8 cellular contexts compared by ENCODE assay signal in the genomic region with DNA sequence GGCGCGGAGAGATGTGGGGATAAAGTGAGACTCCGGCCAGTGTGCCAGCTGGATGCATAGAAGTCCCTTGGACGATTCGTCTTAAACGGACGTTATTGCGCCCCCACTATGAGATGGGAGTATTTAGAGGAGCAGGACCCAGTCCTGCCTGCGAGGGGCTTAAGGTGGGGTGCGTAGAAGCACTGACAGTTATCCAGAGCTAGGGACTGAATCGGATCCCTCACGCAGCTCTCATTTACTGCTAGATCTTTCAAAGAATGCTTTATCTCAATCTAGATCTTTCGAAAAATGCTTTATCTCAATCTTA. TPM values are rescaled to one million over a fixed set of nuclear protein-coding genes. Genes with fewer than 3 reads are reported as not detected.
A peak's percentile ranks its signal among the peaks of the same experiment; 100 is the strongest.
DNase-seq lines count a peak whose midpoint lies in the region; FAIRE-seq and TF ChIP-seq lines count a peak whose summit lies in the region.

No MANE protein-coding gene starts in this region.

- H4K20me1 ChIP-seq in H1 (replicated peaks in 1 of 2; ENCODE audit: control insufficient read depth in 1 of 2, insufficient read depth in 2 of 2, low read length in 2 of 2) (no peaks in the 10 kb centered on the region), neural progenitor cell (ENCODE audit: low read depth) (no peaks in the 10 kb centered on the region)

- H3K79me2 ChIP-seq in H1 (ENCODE audit: control insufficient read depth in 1 of 2, insufficient read depth in 2 of 2, low read length in 2 of 2) = no peaks in the 10 kb centered on the region
- H3K79me2 ChIP-seq in neural progenitor cell (ENCODE audit: low read depth) = no peaks in the 10 kb centered on the region

- H3K36me3 Mint-ChIP-seq in activated T-cell treated with anti-CD3 and anti-CD28 coated beads, Interleukin-2, amount 50 U/mL, for 24 hours (ENCODE audit: low read depth) = peaks cover 19% of the 10 kb centered on the region
- no peaks in the 10 kb centered on the region for H3K36me3 Mint-ChIP-seq in neural progenitor cell

- peaks cover 10% of the 10 kb centered on the region; the same call in 1 of the 2 replicates for H3K23me2 ChIP-seq in H1 (ENCODE audit: low read depth, low read length)

- DNase-seq in activated T-cell treated with anti-CD3 and anti-CD28 coated beads, Interleukin-2, amount 50 U/mL, for 24 hours = no peak
- DNase-seq in activated T-cell treated with anti-CD3 and anti-CD28 coated beads for 4 hours = no peak
- no peak for DNase-seq in H1 (ENCODE audit: low read depth in 1 of 2, low spot score in 2 of 2)
- no peak for DNase-seq in neural progenitor cell (ENCODE audit: low spot score)
- DNase-seq in D721Med (ENCODE audit: insufficient read length, low spot score) = no peak
- no peak for DNase-seq in DMS153 treated with DMSO at 0.1 percent for 48 hours (lab: John Stamatoyannopoulos, UW; ENCODE audit: unreplicated experiment)
- no peak for DNase-seq in AG20443 (ENCODE audit: low spot score)

- H2BK120ac ChIP-seq in H1 (replicated peaks; ENCODE audit: low read depth, low read length) = no peak overlapping the region

- POLR2A ChIA-PET in H1 (lab: Charles Lee; ENCODE audit: partially characterized antibody) = interaction anchor here (0.8 to 2.3 kb wide), 4 partner anchors 8 to 677 kb away, joined by 3 to 16 read pairs (median 9); no protein-coding TSS in a partner anchor

- H3K56ac ChIP-seq in H1 (replicated peaks; ENCODE audit: insufficient read length, low read depth, low read length) = no peak overlapping the region

- no peaks in the 10 kb centered on the region for H3K9me3 Mint-ChIP-seq in activated T-cell treated with anti-CD3 and anti-CD28 coated beads, Interleukin-2, amount 50 U/mL, for 24 hours
- no peaks in the 10 kb centered on the region for H3K9me3 Mint-ChIP-seq in neural progenitor cell

- TF ChIP-seq POLR2A in H1 (IDR thresholded peaks at IDR 0.05; ENCODE audit: control extremely low read depth in 1 of 2, low read depth in 2 of 2, low read length in 2 of 2) = no peak

- 7% methylated on average over 13 of the region's 13 CpGs; no CpG with 5 or more reads in 1 of the 2 experiments for WGBS in H1 (ENCODE audit: extremely low coverage in 1 of 2, insufficient coverage in 1 of 2, insufficient read length in 1 of 2, insufficient replicate concordance in 2 of 2, low coverage in 1 of 2, low lambda C conversion rate in 2 of 2, missing lambda C conversion rate in 1 of 2), 2 experiments

- peak overlapping the region; percentile 82 to 99 for H3K4me2 ChIP-seq in H1 (ENCODE audit: insufficient read depth in 1 of 2, low read depth in 2 of 2, low read length in 2 of 2)
- H3K4me2 ChIP-seq in neural progenitor cell = peak overlapping the region; percentile 92

- CTCF ChIA-PET in H1 (lab: Charles Lee; ENCODE audit: partially characterized antibody) = interaction anchor here (0.8 to 4.8 kb wide), 6 partner anchors 11 to 47 kb away, joined by 3 to 33 read pairs (median 4); no protein-coding TSS in a partner anchor

- no peak overlapping the region for H4K8ac ChIP-seq in H1 (ENCODE audit: extremely low read depth, insufficient read depth, low read length)

- H3K14ac ChIP-seq in H1 (ENCODE audit: insufficient read length) = no peak overlapping the region

- TF ChIP-seq EP300 in H1 (IDR thresholded peaks at IDR 0.05; ENCODE audit: borderline replicate concordance in 1 of 2, low read depth in 2 of 2, low read length in 2 of 2) = no peak

- H3K79me1 ChIP-seq in H1 (ENCODE audit: low read depth, low read length) = no peaks in the 10 kb centered on the region

- H2BK12ac ChIP-seq in H1 (ENCODE audit: low read depth, low read length) = 0 out of 2 replicates have a peak overlapping the region, but pooled peaks have one; percentile 84

- H3K9ac ChIP-seq in HUES6 (ENCODE audit: low read length) = peak overlapping the region; percentile 57
- H3K9ac ChIP-seq in H1 (replicated peaks in 1 of 4; ENCODE audit: extremely low read depth in 1 of 4, low read depth in 3 of 4, low read length in 3 of 4) = peak overlapping the region in 2 of 4 experiments; percentile 38 to 50; a peak in 3 of 7 replicates
- H3K9ac ChIP-seq in neural progenitor cell = no peak overlapping the region

- H2BK20ac ChIP-seq in H1 (ENCODE audit: low read length) = no peak overlapping the region

- peak overlapping the region; percentile 90 for H3K4me3 Mint-ChIP-seq in activated T-cell treated with anti-CD3 and anti-CD28 coated beads, Interleukin-2, amount 50 U/mL, for 24 hours
- peak overlapping the region; percentile 89 for H3K4me3 Mint-ChIP-seq in neural progenitor cell

- no peak overlapping the region for H3K27ac ChIP-seq in HUES6 (ENCODE audit: low read depth, low read length)
- H3K27ac ChIP-seq in H1 (ENCODE audit: low read depth, low read length) = no peak overlapping the region
- H3K27ac ChIP-seq in neural progenitor cell = no peak overlapping the region

- H3F3A ChIP-seq in neural progenitor cell (ENCODE audit: low read depth) = no peaks in the 10 kb centered on the region

- H3K9me3 ChIP-seq in HUES6 (ENCODE audit: control insufficient read depth, insufficient read depth, low read depth, low read length) (no peaks in the 10 kb centered on the region), H1 (ENCODE audit: insufficient read depth in 2 of 2, low read depth in 1 of 2, low read length in 1 of 2) (no peaks in the 10 kb centered on the region), neural progenitor cell (ENCODE audit: low read depth) (no peaks in the 10 kb centered on the region)

- H3K27me3 ChIP-seq in HUES6 (ENCODE audit: control insufficient read depth, insufficient read depth, low read length) (peaks cover 79% of the 10 kb centered on the region), H1 (replicated peaks in 1 of 4; ENCODE audit: control insufficient read depth in 3 of 4, extremely low read depth in 1 of 4, insufficient read depth in 3 of 4, low read length in 3 of 4) (peaks cover 10 to 49% (median 40%) of the 10 kb centered on the region in 4 experiments), neural progenitor cell (peaks cover 94% of the 10 kb centered on the region)

- peaks cover 68% of the 10 kb centered on the region for H3K4me1 Mint-ChIP-seq in activated T-cell treated with anti-CD3 and anti-CD28 coated beads, Interleukin-2, amount 50 U/mL, for 24 hours (ENCODE audit: low read depth)
- peaks cover 11% of the 10 kb centered on the region for H3K4me1 Mint-ChIP-seq in neural progenitor cell

- H2BK5ac ChIP-seq in H1 (ENCODE audit: low read depth, low read length) = no peak overlapping the region

- H4K91ac ChIP-seq in H1 (replicated peaks; ENCODE audit: insufficient read length, low read length) = no peak overlapping the region

- no peak overlapping the region for H4K5ac ChIP-seq in H1 (ENCODE audit: insufficient read length, low read depth, low read length)

- no peak overlapping the region for H2BK15ac ChIP-seq in H1 (ENCODE audit: low read length)

- peaks cover 3% of the 10 kb centered on the region; the same call in 1 of the 2 replicates for H3K4me1 ChIP-seq in HUES6 (ENCODE audit: control insufficient read depth, insufficient read depth, low read length)
- H3K4me1 ChIP-seq in H1 (replicated peaks in 1 of 4; ENCODE audit: control insufficient read depth in 3 of 4, insufficient read depth in 4 of 4, low read length in 3 of 4) = no peaks in the 10 kb centered on the region; a peak in 1 of 7 replicates
- H3K4me1 ChIP-seq in neural progenitor cell = no peaks in the 10 kb centered on the region

- H3K36me3 ChIP-seq in HUES6 (ENCODE audit: control insufficient read depth, insufficient read depth, low read length) = no peaks in the 10 kb centered on the region
- no peaks in the 10 kb centered on the region for H3K36me3 ChIP-seq in H1 (ENCODE audit: control insufficient read depth in 2 of 4, insufficient read depth in 4 of 4, low read length in 3 of 4)
- H3K36me3 ChIP-seq in neural progenitor cell = no peaks in the 10 kb centered on the region

- H3K4me3 ChIP-seq in HUES6 (ENCODE audit: low read depth, low read length) (peak overlapping the region; percentile 63), H1 (ENCODE audit: extremely low read depth in 1 of 4, insufficient read depth in 2 of 4, low read depth in 3 of 4, low read length in 4 of 4) (peak overlapping the region; percentile 65 to 80 (median 69)), neural progenitor cell (peak overlapping the region; percentile 56)

- peaks cover 50% of the 10 kb centered on the region for H3K27me3 Mint-ChIP-seq in activated T-cell treated with anti-CD3 and anti-CD28 coated beads, Interleukin-2, amount 50 U/mL, for 24 hours
- peaks cover 33% of the 10 kb centered on the region for H3K27me3 Mint-ChIP-seq in neural progenitor cell (ENCODE audit: insufficient read depth, low read depth)

- H3K18ac ChIP-seq in H1 (ENCODE audit: extremely low read depth, low read length) = no peak overlapping the region

- H2AK5ac ChIP-seq in H1 (ENCODE audit: low read depth, low read length) = no peak overlapping the region

- TF ChIP-seq CTCF in H1 (IDR thresholded peaks at IDR 0.05; ENCODE audit: control extremely low read depth in 1 of 3, insufficient read depth in 1 of 3, low read depth in 1 of 3, low read length in 3 of 3) (peak in 1 of 3 experiments; percentile 7; a peak in 1 of 4 replicates), neural progenitor cell (IDR thresholded peaks at IDR 0.05) (peak; percentile 19), D721Med (IDR thresholded peaks at IDR 0.05; ENCODE audit: insufficient read depth, missing control alignments) (no peak)

- H2AFZ ChIP-seq in H1 (ENCODE audit: low read length) = peak overlapping the region; percentile 83; the same call in 1 of the 2 replicates
- H2AFZ ChIP-seq in neural progenitor cell (replicated peaks) = peak overlapping the region; percentile 81

- H3K23ac ChIP-seq in H1 (ENCODE audit: insufficient read length) = no peak overlapping the region

- H3K4ac ChIP-seq in H1 (replicated peaks; ENCODE audit: insufficient read length, low read depth, low read length) = no peak overlapping the region

- no peak for TF ChIP-seq RAD21 in H1 (IDR thresholded peaks at IDR 0.05 in 1 of 2, conservative IDR thresholded peaks at IDR 0.05 in 1 of 2; ENCODE audit: low read depth in 2 of 2, low read length in 2 of 2)

- no peak for FAIRE-seq in H1 (lab: Jason Lieb, UNC)
- FAIRE-seq in D721Med (lab: Jason Lieb, UNC) = no peak

- peak overlapping the region; percentile 94 for H3K27ac Mint-ChIP-seq in activated T-cell treated with anti-CD3 and anti-CD28 coated beads, Interleukin-2, amount 50 U/mL, for 24 hours
- H3K27ac Mint-ChIP-seq in neural progenitor cell = no peak overlapping the region

RNA-seq across cellular contexts. Expression of gene NT5E, which starts 0.6 kb away (rescaled TPM):
- 1.1 and 1.5 TPM in 2 replicates for total RNA-seq in H1 (2021; fragmentation: NEBNext Ultra II Directional; extraction: Animal tissue kit (Norgen Biotek cat#: 25700))
- polyA plus RNA-seq in H1 (2011; rRNA removed) = 0.74 and 1.3 TPM in 2 replicates
- polyA plus RNA-seq in H1 (2011; cell fraction: cytosol; rRNA removed) = 0.61 TPM
- polyA plus RNA-seq in H1 (2011; cell fraction: nucleus; rRNA removed) = 1.7 TPM
- polyA plus RNA-seq in H1 (2012, experiment 1 of 2) = 0.68 to 1.6 TPM (median 0.88 TPM) in 4 replicates
- 0.22 TPM for polyA plus RNA-seq in H1 (2012, experiment 2 of 2)
- 3.0 TPM for polyA plus RNA-seq in H1 (2013, experiment 1 of 2)
- 3.1 TPM for polyA plus RNA-seq in H1 (2013, experiment 2 of 2)
- polyA minus RNA-seq in H1 (2011; rRNA and poly(A)+ RNA removed) = 0.38 and 2.9 TPM in 2 replicates
- polyA minus RNA-seq in H1 (2011; cell fraction: cytosol; rRNA and poly(A)+ RNA removed) = not detected
- 1.3 TPM for polyA minus RNA-seq in H1 (2011; cell fraction: nucleus; rRNA and poly(A)+ RNA removed)
- not detected in 2 replicates for total RNA-seq in neural progenitor cell (ENCODE audit: low replicate concordance)
